ENCODE assay signal across 9 cellular contexts in the genomic region with DNA sequence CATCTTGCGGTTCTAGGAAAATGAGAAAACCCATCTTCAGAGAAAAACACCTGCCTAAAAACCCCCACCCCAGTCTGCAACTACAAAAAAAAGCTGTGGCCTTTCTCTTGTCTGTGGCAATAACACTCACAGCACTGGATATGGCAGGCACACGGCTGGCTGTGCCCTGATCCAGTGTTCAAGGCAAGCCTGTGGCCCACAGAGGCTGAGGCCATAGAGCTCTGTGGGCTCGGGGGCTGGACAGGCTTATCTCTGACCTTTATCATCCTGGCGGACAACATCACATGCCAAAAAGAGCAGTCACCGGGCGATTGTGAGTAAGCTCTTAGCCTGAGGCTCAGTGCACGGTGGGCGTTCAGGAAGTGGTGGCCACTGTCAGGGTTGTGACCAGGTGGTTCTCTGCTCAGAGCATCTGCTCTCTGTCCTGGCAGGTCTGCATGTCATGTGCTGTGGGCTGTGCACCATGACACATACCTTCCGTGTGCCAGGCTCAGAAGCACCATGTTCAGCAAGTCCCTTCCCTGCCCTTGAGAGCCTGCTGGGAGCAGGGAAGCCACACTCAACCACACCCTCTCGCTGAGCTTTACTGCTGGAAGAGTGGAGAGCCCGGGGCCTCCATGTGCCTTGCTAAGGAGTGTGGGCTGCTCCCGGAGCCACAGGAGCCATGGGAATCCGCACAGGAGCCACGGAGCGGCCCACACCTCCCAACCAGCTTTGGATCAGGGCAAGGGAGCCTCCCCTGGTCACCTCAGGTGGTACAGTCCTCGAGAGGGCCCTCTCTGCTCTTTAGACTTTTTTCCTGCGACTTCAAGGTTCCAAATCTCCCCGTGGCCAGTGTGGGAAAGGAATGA. TPM values are rescaled to one million over a fixed set of nuclear protein-coding genes. Genes with fewer than 3 reads are reported as not detected.
DNase-seq lines count a peak whose midpoint lies in the region; ATAC-seq and TF ChIP-seq lines count a peak whose summit lies in the region.
"Had no signal": no experiment of that assay in that cellular context is flagged by ENCODE, and none has a peak within 500 bp of the region (broad histone marks: within the 10 kb centered on the region; RNA-seq: fewer than 3 reads in every experiment).

No MANE protein-coding gene starts in this region.

- no peaks in the 10 kb centered on the region for H3K27me3 ChIP-seq in IMR-90 (ENCODE audit: control insufficient read depth, insufficient read depth, low read length)
- no peaks in the 10 kb centered on the region for H3K27me3 ChIP-seq in adrenal gland

- H2AFZ ChIP-seq in IMR-90 (replicated peaks; ENCODE audit: low read length, poor library complexity): peak overlapping the region; percentile 65

- no peaks in the 10 kb centered on the region for H4K20me1 ChIP-seq in IMR-90 (ENCODE audit: insufficient read depth, low read length)

- H3K23ac ChIP-seq in IMR-90 (ENCODE audit: low read depth, low read length): peak overlapping the region; percentile 44; the same call in 1 of the 2 replicates

- peak overlapping the region; percentile 48; the same call in 1 of the 2 replicates for H2BK20ac ChIP-seq in IMR-90 (ENCODE audit: low read depth, low read length)

- H2BK120ac ChIP-seq in IMR-90 (ENCODE audit: low read depth, low read length): peak overlapping the region; percentile 63

- in situ Hi-C loops in IMR-90 (cut with MboI; ENCODE audit: low sequenced_read_pairs): no loop called here

- no peak overlapping the region for H3K56ac ChIP-seq in IMR-90 (ENCODE audit: extremely low read depth, insufficient read depth, low read length)

- H3K4me3 ChIP-seq in IMR-90 (ENCODE audit: insufficient read depth, low read depth, low read length) (no peak overlapping the region), adrenal gland (no peak overlapping the region), mesodermal cell (ENCODE audit: extremely low read depth, insufficient read depth, low read length, poor library complexity, severe bottlenecking) (no peak overlapping the region)

- no peak overlapping the region for H3K9ac ChIP-seq in IMR-90 (ENCODE audit: low read depth, low read length)

- H3K36me3 ChIP-seq in IMR-90 (ENCODE audit: control insufficient read depth, insufficient read depth, low read length) (no peaks in the 10 kb centered on the region), adrenal gland (replicated peaks in 1 of 2) (no peaks in the 10 kb centered on the region), mesodermal cell (ENCODE audit: control insufficient read depth, insufficient read depth, low read length) (no peaks in the 10 kb centered on the region)

- no peaks in the 10 kb centered on the region for H3K79me1 ChIP-seq in IMR-90 (ENCODE audit: low read depth in 1 of 2, low read length in 2 of 2)

- H2BK5ac ChIP-seq in IMR-90 (ENCODE audit: low read depth, low read length, poor library complexity, severe bottlenecking): no peak overlapping the region

- TF ChIP-seq CTCF in IMR-90 (conservative IDR thresholded peaks at IDR 0.05; ENCODE audit: low read depth, low read length) (no peak), adrenal gland (IDR thresholded peaks at IDR 0.05) (peak in 1 of 6 experiments; percentile 10)

- DNase-seq in IMR-90 (peak; percentile 74), adrenal gland (peak; percentile 50 to 84 (median 75)), medulla oblongata (ENCODE audit: extremely low spot score) (no peak), COR-L47 (lab: John Stamatoyannopoulos, UW) (no peak)

- peak overlapping the region; percentile 53; the same call in 1 of the 2 replicates for H3K14ac ChIP-seq in IMR-90 (replicated peaks; ENCODE audit: low read depth, low read length)

- CTCF ChIA-PET in IMR-90 (lab: Yijun Ruan, JAX): interaction anchor here (0.6 kb wide), 1 partner anchor 78 kb away, joined by 6 read pairs; no protein-coding TSS in a partner anchor

- peak overlapping the region; percentile 44; the same call in 1 of the 3 replicates for H2BK15ac ChIP-seq in IMR-90 (ENCODE audit: low read depth, low read length)

- peaks cover 11% of the 10 kb centered on the region for H3K4me1 ChIP-seq in IMR-90 (ENCODE audit: control insufficient read depth, insufficient read depth, low read length)
- no peaks in the 10 kb centered on the region for H3K4me1 ChIP-seq in adrenal gland (replicated peaks in 1 of 2)
- H3K4me1 ChIP-seq in mesodermal cell (ENCODE audit: control insufficient read depth, insufficient read depth, low read length, poor library complexity, severe bottlenecking): peaks cover 30% of the 10 kb centered on the region

- intact Hi-C loops in IMR-90 (cut with micrococcal nuclease): loop anchor here (1.0 kb wide), 1 partner anchor 10 kb away; no protein-coding TSS in a partner anchor
- intact Hi-C loops in adrenal gland (cut with DNase I): no loop called here

- POLR2A ChIA-PET in IMR-90 (lab: Charles Lee; ENCODE audit: unreplicated experiment): no interaction called here

- H3K9me1 ChIP-seq in IMR-90 (ENCODE audit: insufficient read depth, low read length): peaks cover 9% of the 10 kb centered on the region; the same call in 1 of the 2 replicates

- no peak for TF ChIP-seq RAD21 in IMR-90 (IDR thresholded peaks at IDR 0.05; ENCODE audit: low read length)

- peak overlapping the region; percentile 4 for H2AK9ac ChIP-seq in IMR-90 (replicated peaks; ENCODE audit: low read depth, low read length, poor library complexity)

- TF ChIP-seq POLR2A in IMR-90 (IDR thresholded peaks at IDR 0.05; ENCODE audit: low read depth, low read length) (no peak), adrenal gland (IDR thresholded peaks at IDR 0.05) (peak in 1 of 2 donors; percentile 2)

- ATAC-seq in GM18511 (IDR thresholded peaks at IDR 0.05; ENCODE audit: unreplicated experiment): peak; percentile 66
- peak; percentile 73 for ATAC-seq in IMR-90 (ENCODE audit: low read depth)
- no peak for ATAC-seq in HG03025 (IDR thresholded peaks at IDR 0.05; ENCODE audit: low FRiP score, unreplicated experiment)
- ATAC-seq in GM21529 (IDR thresholded peaks at IDR 0.05; ENCODE audit: unreplicated experiment): no peak

- no peak overlapping the region for H3K27ac ChIP-seq in IMR-90 (ENCODE audit: insufficient read depth, low read length)
- peak overlapping the region in 3 of 5 donors; percentile 60 to 79 (median 63) for H3K27ac ChIP-seq in adrenal gland
- H3K27ac ChIP-seq in mesodermal cell (ENCODE audit: low read depth, low read length, severe bottlenecking): peak overlapping the region; percentile 59

- H3K18ac ChIP-seq in IMR-90 (ENCODE audit: low read depth, low read length): no peak overlapping the region

- no peak overlapping the region for H3K4me2 ChIP-seq in IMR-90 (ENCODE audit: low read depth, low read length)

- dilution Hi-C loops in IMR-90 (cut with HindIII; ENCODE audit: low sequenced_read_pairs, unreplicated experiment): no loop called here

- peak overlapping the region; percentile 48; the same call in 1 of the 2 replicates for H3K4ac ChIP-seq in IMR-90 (ENCODE audit: low read depth, low read length)

- WGBS in IMR-90 (ENCODE audit: extremely low coverage in 2 of 2, insufficient read length in 1 of 2), 2 experiments: 50% methylated on average over 7 of the region's 18 CpGs; no CpG with 5 or more reads in 1 of the 2 experiments
- whole genome bisulfite sequencing in adrenal gland, 4 donors: 42 to 45% (median 44%) methylated on average over 6 to 18 of the region's 18 CpGs
- 73 to 75% methylated on average over 13 to 15 of the region's 18 CpGs for WGBS in mesodermal cell (ENCODE audit: insufficient coverage in 2 of 2), 2 experiments

- BruUV-seq in IMR-90 (replicated peaks; lab: Mats Ljungman, UMichigan): no TSS peak

- H4K91ac ChIP-seq in IMR-90 (ENCODE audit: insufficient read depth, low read depth, low read length): peak overlapping the region; percentile 44; the same call in 1 of the 2 replicates

- H3K9me3 ChIP-seq in IMR-90 (ENCODE audit: control insufficient read depth, insufficient read depth, low read length) (no peaks in the 10 kb centered on the region), adrenal gland (replicated peaks in 1 of 3) (no peaks in the 10 kb centered on the region), mesodermal cell (ENCODE audit: control insufficient read depth, low read length) (no peaks in the 10 kb centered on the region)

- peak overlapping the region; percentile 43 to 57; a peak in 1 of 4 replicates for H4K8ac ChIP-seq in IMR-90 (ENCODE audit: low read depth in 2 of 2, low read length in 2 of 2)

- H2AK5ac ChIP-seq in IMR-90 (ENCODE audit: low read depth, low read length): peak overlapping the region; percentile 93

- H4K5ac ChIP-seq in IMR-90 (ENCODE audit: low read depth, low read length): no peak overlapping the region

RNA-seq across cellular contexts. Expression of a gene that starts 34.6 kb away (rescaled TPM):
- total RNA-seq in IMR-90 (2012; rRNA removed): not detected in 2 replicates
- not detected in 2 replicates for polyA plus RNA-seq in IMR-90 (2012; rRNA removed)
- not detected in 2 replicates for polyA plus RNA-seq in IMR-90 (2012; cell fraction: cytosol; rRNA removed)
- not detected in 2 replicates for polyA plus RNA-seq in IMR-90 (2012; cell fraction: nucleus; rRNA removed; ENCODE audit: low replicate concordance)
- total RNA-seq in adrenal gland: not detected
- polyA plus RNA-seq in adrenal gland: under 1 TPM in 1 of 3 donors, not detected in 2; 0.16 TPM
- not detected for polyA plus RNA-seq in mesodermal cell (2013, experiment 1 of 2)
- polyA plus RNA-seq in mesodermal cell (2013, experiment 2 of 2): not detected
- total RNA-seq: fibroblast of lung had no signal
- polyA plus RNA-seq: fibroblast of lung had no signal

RNA-seq across cellular contexts. Expression of a gene that starts 41.7 kb away (rescaled TPM):
- total RNA-seq in IMR-90 (2012; rRNA removed) (1.4 and 2.0 TPM in 2 replicates), adrenal gland (10 to 100 TPM in 4 of 8 donors, 1 to 10 TPM in 4; 5.0 to 21.4 (median 10.3) TPM)
- polyA plus RNA-seq in IMR-90 (2012; rRNA removed) (4.7 and 5.9 TPM in 2 replicates), adrenal gland (1 to 10 TPM; 1.7 to 3.4 (median 2.9) TPM)
- polyA plus RNA-seq in IMR-90 (2012; cell fraction: cytosol; rRNA removed): 5.6 and 18.2 TPM in 2 replicates
- 4.1 and 7.9 TPM in 2 replicates for polyA plus RNA-seq in IMR-90 (2012; cell fraction: nucleus; rRNA removed; ENCODE audit: low replicate concordance)
- 13.0 TPM for polyA plus RNA-seq in mesodermal cell (2013, experiment 1 of 2)
- 12.8 TPM for polyA plus RNA-seq in mesodermal cell (2013, experiment 2 of 2)

RNA-seq across cellular contexts. Expression of a gene that starts 43.1 kb away (rescaled TPM):
- 881 and 1,151 TPM in 2 replicates for total RNA-seq in IMR-90 (2012; rRNA removed)
- 1,650 and 1,735 TPM in 2 replicates for polyA plus RNA-seq in IMR-90 (2012; rRNA removed)
- polyA plus RNA-seq in IMR-90 (2012; cell fraction: cytosol; rRNA removed): 3,661 and 4,271 TPM in 2 replicates
- 742 and 1,804 TPM in 2 replicates for polyA plus RNA-seq in IMR-90 (2012; cell fraction: nucleus; rRNA removed; ENCODE audit: low replicate concordance)
- total RNA-seq in adrenal gland: 1,000 to 10,000 TPM in 7 of 8 donors, 100 to 1,000 TPM in 1; 884 to 1,836 (median 1,225) TPM
- 1,000 to 10,000 TPM; 1,560 to 4,952 (median 4,757) TPM for polyA plus RNA-seq in adrenal gland
- 2,117 TPM for polyA plus RNA-seq in mesodermal cell (2013, experiment 1 of 2)
- 1,972 TPM for polyA plus RNA-seq in mesodermal cell (2013, experiment 2 of 2)

RNA-seq across cellular contexts. Expression of a gene that starts 43.3 kb away (rescaled TPM):
- total RNA-seq in IMR-90 (2012; rRNA removed) (11.1 and 19.7 TPM in 2 replicates), adrenal gland (10 to 100 TPM; 20.7 to 86.8 (median 37.6) TPM)
- polyA plus RNA-seq in IMR-90 (2012; rRNA removed) (53.8 and 57.4 TPM in 2 replicates), adrenal gland (10 to 100 TPM; 35.9 to 97.6 (median 38.4) TPM)
- polyA plus RNA-seq in IMR-90 (2012; cell fraction: cytosol; rRNA removed): 40.2 and 49.0 TPM in 2 replicates
- polyA plus RNA-seq in IMR-90 (2012; cell fraction: nucleus; rRNA removed; ENCODE audit: low replicate concordance): 25.4 and 61.2 TPM in 2 replicates
- 39.4 TPM for polyA plus RNA-seq in mesodermal cell (2013, experiment 1 of 2)
- polyA plus RNA-seq in mesodermal cell (2013, experiment 2 of 2): 36.0 TPM

RNA-seq across cellular contexts. Expression of a gene that starts 47.5 kb away (rescaled TPM):
- total RNA-seq in IMR-90 (2012; rRNA removed) (0.28 and 0.36 TPM in 2 replicates), adrenal gland (1 to 10 TPM in 7 of 8 donors, under 1 TPM in 1; 0.83 to 2.4 (median 1.5) TPM)
- polyA plus RNA-seq in IMR-90 (2012; rRNA removed) (0.10 and 0.14 TPM in 2 replicates), adrenal gland (1 to 10 TPM in 2 of 3 donors, under 1 TPM in 1; 0.46 to 1.4 (median 1.1) TPM)
- polyA plus RNA-seq in IMR-90 (2012; cell fraction: cytosol; rRNA removed): 0.03 TPM in 2 replicates
- polyA plus RNA-seq in IMR-90 (2012; cell fraction: nucleus; rRNA removed; ENCODE audit: low replicate concordance): 0.46 and 0.58 TPM in 2 replicates
- 30.6 TPM for polyA plus RNA-seq in mesodermal cell (2013, experiment 1 of 2)
- polyA plus RNA-seq in mesodermal cell (2013, experiment 2 of 2): 26.5 TPM

Comparison
In these comparisons a context has a peak if more than half of its experiments do, and no peak if none do; other contexts are left out.
1. ATAC-seq: peak in GM18511 (single experiment) and IMR-90 (single experiment); none in HG03025 (single experiment) and GM21529 (single experiment).
2. DNase-seq: peak in IMR-90 (single experiment) and adrenal gland (7 of 7); none in medulla oblongata (single experiment) and COR-L47 (single experiment).